In the genomic region with DNA sequence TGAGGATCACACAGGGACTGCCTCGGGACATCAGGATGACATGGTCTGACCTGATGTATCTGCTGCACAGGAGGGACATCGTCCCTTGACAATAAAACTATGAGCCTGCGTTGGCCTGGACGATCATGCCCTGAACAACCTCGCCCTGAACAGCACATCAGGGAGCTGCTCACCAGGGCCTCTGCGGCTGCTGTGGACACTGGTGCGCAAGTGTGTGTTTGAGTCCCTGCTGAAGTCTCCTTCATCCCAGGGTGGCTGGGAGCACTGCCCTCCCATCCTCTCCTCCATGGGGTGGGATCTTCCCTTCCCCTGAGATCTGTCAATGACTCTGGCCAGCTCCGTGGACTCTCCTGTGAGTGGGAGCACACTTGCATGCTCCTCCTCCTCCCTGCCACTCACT, we compare ENCODE assay signal across 9 cellular contexts.
"Had no signal": no experiment of that assay in that cellular context is flagged by ENCODE, and none has a peak within 500 bp of the region (broad histone marks: within the 10 kb centered on the region; RNA-seq: fewer than 3 reads in every experiment).

No MANE protein-coding gene starts in this region.

- H3K9me3 ChIP-seq: HAP-1 had no signal

- FAIRE-seq: HepG2 had no signal

- H3K9ac ChIP-seq: GM23248 had no signal

- H3K9me3 Mint-ChIP-seq: HFFc6 had no signal

- H3K36me3 ChIP-seq: HAP-1 had no signal

- ATAC-seq: HCT116, HepG2 had no signal

- H3K27ac ChIP-seq: GM23248, HL-60 had no signal

- H3K4me1 ChIP-seq: HAP-1 had no signal

- H3K4me3 Mint-ChIP-seq: HFFc6 had no signal

- H3K4me3 ChIP-seq: GM23248, HAP-1 had no signal

- H3K4me1 Mint-ChIP-seq: IgD-negative memory B cell had no signal

- H2AFZ ChIP-seq: GM23248 had no signal

- DNase-seq: GM23248, GOT3, H7, HFFc6 had no signal

- H3K27ac Mint-ChIP-seq: HFFc6 had no signal
